1 cellular context compared by ENCODE assay signal in the genomic region with DNA sequence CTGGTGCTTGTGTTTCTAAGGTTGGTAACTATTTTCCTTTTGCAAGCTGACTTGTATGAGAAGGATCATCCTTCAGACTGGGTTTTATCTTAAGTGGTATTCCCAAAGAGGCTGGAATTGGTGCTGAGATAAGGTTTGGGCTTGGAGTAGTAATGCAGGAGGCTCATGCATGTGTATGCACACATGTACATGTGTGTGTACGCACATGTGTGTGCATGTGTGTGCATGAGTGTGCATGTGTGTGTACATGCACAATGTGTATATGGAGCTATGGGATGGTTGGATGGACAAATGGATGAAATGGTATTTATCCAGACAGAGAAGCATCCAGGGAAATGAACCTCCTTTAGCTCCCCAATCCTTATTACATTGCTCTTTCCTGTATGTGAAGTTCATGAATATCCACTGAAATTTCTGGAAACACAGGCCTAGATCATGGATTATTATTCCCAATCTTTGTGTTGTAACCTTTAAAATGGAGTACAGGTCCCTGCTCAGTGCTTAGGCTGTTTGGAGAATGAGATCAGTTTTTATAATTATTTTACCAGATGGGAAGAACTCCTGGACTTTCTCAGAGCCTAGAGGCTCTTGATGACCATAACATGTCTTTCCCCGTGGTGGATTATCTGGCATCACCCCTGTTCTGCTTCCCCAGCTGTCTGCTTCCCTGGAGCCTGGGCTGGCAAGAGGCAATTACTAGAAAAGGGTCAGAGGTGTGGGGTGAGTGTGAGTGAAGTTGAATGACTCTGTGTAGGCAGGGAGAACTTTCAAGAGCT.
TF ChIP-seq lines count a peak whose summit lies in the region.

No MANE protein-coding gene starts in this region.

TF ChIP-seq in H1, 55 proteins besides CTCF, POLR2A, EP300 and RAD21 (continued from another document):
- TF ChIP-seq, protein P1, sequence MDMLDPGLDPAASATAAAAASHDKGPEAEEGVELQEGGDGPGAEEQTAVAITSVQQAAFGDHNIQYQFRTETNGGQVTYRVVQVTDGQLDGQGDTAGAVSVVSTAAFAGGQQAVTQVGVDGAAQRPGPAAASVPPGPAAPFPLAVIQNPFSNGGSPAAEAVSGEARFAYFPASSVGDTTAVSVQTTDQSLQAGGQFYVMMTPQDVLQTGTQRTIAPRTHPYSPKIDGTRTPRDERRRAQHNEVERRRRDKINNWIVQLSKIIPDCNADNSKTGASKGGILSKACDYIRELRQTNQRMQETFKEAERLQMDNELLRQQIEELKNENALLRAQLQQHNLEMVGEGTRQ (IDR thresholded peaks at IDR 0.05; ENCODE audit: low read length): no peak
- no peak for TF ChIP-seq EGR1 (IDR thresholded peaks at IDR 0.05; ENCODE audit: borderline replicate concordance, low read depth, low read length)
- TF ChIP-seq ASH2L (IDR thresholded peaks at IDR 0.05; ENCODE audit: low read length): no peak
- TF ChIP-seq HDAC6 (IDR thresholded peaks at IDR 0.05; ENCODE audit: low read depth, low read length): no peak
- no peak for TF ChIP-seq NRF1 (IDR thresholded peaks at IDR 0.05; ENCODE audit: low read depth, low read length)
- no peak for TF ChIP-seq POU5F1 (IDR thresholded peaks at IDR 0.05; ENCODE audit: low read depth, low read length)
- no peak for TF ChIP-seq CBX8 (IDR thresholded peaks at IDR 0.05; ENCODE audit: borderline replicate concordance, low read depth, low read length)
- no peak for TF ChIP-seq RFX5 (IDR thresholded peaks at IDR 0.05; ENCODE audit: borderline replicate concordance, low read depth, low read length)
- TF ChIP-seq RNF2 (IDR thresholded peaks at IDR 0.05; ENCODE audit: borderline replicate concordance, low read depth, low read length, missing control alignments, poor library complexity, severe bottlenecking): no peak
- TF ChIP-seq, protein P2, sequence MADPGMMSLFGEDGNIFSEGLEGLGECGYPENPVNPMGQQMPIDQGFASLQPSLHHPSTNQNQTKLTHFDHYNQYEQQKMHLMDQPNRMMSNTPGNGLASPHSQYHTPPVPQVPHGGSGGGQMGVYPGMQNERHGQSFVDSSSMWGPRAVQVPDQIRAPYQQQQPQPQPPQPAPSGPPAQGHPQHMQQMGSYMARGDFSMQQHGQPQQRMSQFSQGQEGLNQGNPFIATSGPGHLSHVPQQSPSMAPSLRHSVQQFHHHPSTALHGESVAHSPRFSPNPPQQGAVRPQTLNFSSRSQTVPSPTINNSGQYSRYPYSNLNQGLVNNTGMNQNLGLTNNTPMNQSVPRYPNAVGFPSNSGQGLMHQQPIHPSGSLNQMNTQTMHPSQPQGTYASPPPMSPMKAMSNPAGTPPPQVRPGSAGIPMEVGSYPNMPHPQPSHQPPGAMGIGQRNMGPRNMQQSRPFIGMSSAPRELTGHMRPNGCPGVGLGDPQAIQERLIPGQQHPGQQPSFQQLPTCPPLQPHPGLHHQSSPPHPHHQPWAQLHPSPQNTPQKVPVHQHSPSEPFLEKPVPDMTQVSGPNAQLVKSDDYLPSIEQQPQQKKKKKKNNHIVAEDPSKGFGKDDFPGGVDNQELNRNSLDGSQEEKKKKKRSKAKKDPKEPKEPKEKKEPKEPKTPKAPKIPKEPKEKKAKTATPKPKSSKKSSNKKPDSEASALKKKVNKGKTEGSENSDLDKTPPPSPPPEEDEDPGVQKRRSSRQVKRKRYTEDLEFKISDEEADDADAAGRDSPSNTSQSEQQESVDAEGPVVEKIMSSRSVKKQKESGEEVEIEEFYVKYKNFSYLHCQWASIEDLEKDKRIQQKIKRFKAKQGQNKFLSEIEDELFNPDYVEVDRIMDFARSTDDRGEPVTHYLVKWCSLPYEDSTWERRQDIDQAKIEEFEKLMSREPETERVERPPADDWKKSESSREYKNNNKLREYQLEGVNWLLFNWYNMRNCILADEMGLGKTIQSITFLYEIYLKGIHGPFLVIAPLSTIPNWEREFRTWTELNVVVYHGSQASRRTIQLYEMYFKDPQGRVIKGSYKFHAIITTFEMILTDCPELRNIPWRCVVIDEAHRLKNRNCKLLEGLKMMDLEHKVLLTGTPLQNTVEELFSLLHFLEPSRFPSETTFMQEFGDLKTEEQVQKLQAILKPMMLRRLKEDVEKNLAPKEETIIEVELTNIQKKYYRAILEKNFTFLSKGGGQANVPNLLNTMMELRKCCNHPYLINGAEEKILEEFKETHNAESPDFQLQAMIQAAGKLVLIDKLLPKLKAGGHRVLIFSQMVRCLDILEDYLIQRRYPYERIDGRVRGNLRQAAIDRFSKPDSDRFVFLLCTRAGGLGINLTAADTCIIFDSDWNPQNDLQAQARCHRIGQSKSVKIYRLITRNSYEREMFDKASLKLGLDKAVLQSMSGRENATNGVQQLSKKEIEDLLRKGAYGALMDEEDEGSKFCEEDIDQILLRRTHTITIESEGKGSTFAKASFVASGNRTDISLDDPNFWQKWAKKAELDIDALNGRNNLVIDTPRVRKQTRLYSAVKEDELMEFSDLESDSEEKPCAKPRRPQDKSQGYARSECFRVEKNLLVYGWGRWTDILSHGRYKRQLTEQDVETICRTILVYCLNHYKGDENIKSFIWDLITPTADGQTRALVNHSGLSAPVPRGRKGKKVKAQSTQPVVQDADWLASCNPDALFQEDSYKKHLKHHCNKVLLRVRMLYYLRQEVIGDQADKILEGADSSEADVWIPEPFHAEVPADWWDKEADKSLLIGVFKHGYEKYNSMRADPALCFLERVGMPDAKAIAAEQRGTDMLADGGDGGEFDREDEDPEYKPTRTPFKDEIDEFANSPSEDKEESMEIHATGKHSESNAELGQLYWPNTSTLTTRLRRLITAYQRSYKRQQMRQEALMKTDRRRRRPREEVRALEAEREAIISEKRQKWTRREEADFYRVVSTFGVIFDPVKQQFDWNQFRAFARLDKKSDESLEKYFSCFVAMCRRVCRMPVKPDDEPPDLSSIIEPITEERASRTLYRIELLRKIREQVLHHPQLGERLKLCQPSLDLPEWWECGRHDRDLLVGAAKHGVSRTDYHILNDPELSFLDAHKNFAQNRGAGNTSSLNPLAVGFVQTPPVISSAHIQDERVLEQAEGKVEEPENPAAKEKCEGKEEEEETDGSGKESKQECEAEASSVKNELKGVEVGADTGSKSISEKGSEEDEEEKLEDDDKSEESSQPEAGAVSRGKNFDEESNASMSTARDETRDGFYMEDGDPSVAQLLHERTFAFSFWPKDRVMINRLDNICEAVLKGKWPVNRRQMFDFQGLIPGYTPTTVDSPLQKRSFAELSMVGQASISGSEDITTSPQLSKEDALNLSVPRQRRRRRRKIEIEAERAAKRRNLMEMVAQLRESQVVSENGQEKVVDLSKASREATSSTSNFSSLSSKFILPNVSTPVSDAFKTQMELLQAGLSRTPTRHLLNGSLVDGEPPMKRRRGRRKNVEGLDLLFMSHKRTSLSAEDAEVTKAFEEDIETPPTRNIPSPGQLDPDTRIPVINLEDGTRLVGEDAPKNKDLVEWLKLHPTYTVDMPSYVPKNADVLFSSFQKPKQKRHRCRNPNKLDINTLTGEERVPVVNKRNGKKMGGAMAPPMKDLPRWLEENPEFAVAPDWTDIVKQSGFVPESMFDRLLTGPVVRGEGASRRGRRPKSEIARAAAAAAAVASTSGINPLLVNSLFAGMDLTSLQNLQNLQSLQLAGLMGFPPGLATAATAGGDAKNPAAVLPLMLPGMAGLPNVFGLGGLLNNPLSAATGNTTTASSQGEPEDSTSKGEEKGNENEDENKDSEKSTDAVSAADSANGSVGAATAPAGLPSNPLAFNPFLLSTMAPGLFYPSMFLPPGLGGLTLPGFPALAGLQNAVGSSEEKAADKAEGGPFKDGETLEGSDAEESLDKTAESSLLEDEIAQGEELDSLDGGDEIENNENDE (IDR thresholded peaks at IDR 0.05; ENCODE audit: insufficient replicate concordance, low read length): no peak
- no peak for TF ChIP-seq SUZ12 (IDR thresholded peaks at IDR 0.05; ENCODE audit: low read length)
- TF ChIP-seq SAP30 (IDR thresholded peaks at IDR 0.05; ENCODE audit: insufficient read depth, insufficient replicate concordance, low read length): no peak
- no peak for TF ChIP-seq BCL11A (IDR thresholded peaks at IDR 0.05; ENCODE audit: low read depth in 2 of 2, low read length in 2 of 2)
- TF ChIP-seq TEAD4 (IDR thresholded peaks at IDR 0.05; ENCODE audit: low read depth, low read length): no peak
- TF ChIP-seq, protein P3, sequence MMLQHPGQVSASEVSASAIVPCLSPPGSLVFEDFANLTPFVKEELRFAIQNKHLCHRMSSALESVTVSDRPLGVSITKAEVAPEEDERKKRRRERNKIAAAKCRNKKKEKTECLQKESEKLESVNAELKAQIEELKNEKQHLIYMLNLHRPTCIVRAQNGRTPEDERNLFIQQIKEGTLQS (IDR thresholded peaks at IDR 0.05; ENCODE audit: insufficient read depth, low read depth, low read length): no peak
